In genomic region chr17:79820959-79821330, GRCh38 we compare ENCODE assay signal across 7 cellular contexts.
"Had no signal": no experiment of that assay in that cellular context is flagged by ENCODE, and none has a peak within 500 bp of the region (broad histone marks: within the 10 kb centered on the region; RNA-seq: fewer than 3 reads in every experiment).

No MANE protein-coding gene starts in this region.

- H3K27ac ChIP-seq: GM23248, HL-60 had no signal

- H3K4me3 ChIP-seq: GM23248, HAP-1 had no signal

- H3K4me3 Mint-ChIP-seq: HFFc6 had no signal

- DNase-seq: GM23248, GOT3, H7, HFFc6, IMR-90 had no signal

- H3K27ac Mint-ChIP-seq: HFFc6 had no signal

- H3K9me3 ChIP-seq: HAP-1 had no signal

- H3K9me3 Mint-ChIP-seq: HFFc6 had no signal

- H3K4me1 ChIP-seq: HAP-1 had no signal

- H3K36me3 ChIP-seq: HAP-1 had no signal
